Comparison of ENCODE assay signal across 25 cellular contexts in the genomic region with DNA sequence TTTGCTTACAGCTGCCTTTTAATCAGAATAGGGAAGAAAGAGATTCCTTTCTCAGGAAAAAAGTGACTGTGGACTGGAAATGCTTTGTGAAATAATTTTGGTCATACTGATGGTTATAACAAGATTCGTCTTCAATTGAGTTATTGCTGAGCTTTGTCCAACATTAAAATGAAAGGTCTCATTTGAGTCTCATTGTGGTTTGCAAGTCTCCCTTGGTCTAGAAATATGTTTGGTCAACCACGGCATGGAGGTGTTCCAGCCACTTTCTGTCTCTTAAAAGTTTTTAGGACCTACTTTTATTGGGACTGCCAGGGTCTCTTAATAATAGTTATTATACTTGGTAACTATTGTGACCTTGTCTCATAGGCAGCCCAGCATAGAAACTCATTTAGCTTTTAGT. TPM values are rescaled to one million over a fixed set of nuclear protein-coding genes. Genes with fewer than 3 reads are reported as not detected.
DNase-seq lines count a peak whose midpoint lies in the region; ATAC-seq and TF ChIP-seq lines count a peak whose summit lies in the region.
"Had no signal": no experiment of that assay in that cellular context is flagged by ENCODE, and none has a peak within 500 bp of the region (broad histone marks: within the 10 kb centered on the region; RNA-seq: fewer than 3 reads in every experiment).

No MANE protein-coding gene starts in this region.

- H3K27ac ChIP-seq in PC-3 (ENCODE audit: low read length) (peak overlapping the region; percentile 2; the same call in 1 of the 2 replicates), tibial artery (peak overlapping the region; percentile 30 to 44)
- H3K27ac ChIP-seq: SJSA1, suprapubic skin had no signal

- H3K4me1 ChIP-seq in PC-3 (ENCODE audit: insufficient read depth, low read length) (peaks cover 86% of the 10 kb centered on the region), tibial artery (peaks cover 0 to 90% (median 55%) of the 10 kb centered on the region in 4 donors)

- peaks cover 74% of the 10 kb centered on the region for H4K20me1 ChIP-seq in PC-3 (ENCODE audit: low read length)

- no peak overlapping the region for H3K4me2 ChIP-seq in PC-3 (ENCODE audit: low read length)

- H3K36me3 ChIP-seq in PC-3 (ENCODE audit: low read depth, low read length) (no peaks in the 10 kb centered on the region; the same call in 1 of the 2 replicates), tibial artery (no peaks in the 10 kb centered on the region)
- H3K36me3 ChIP-seq: suprapubic skin had no signal

- no peak for DNase-seq in PC-3
- DNase-seq in MCF 10A (ENCODE audit: unreplicated experiment), result no peak
- DNase-seq in mesothelial cell of epicardium (ENCODE audit: low spot score in 2 of 2, unreplicated experiment in 2 of 2), result no peak
- no peak for DNase-seq in tibial artery
- DNase-seq in UCSD-AML1 (lab: John Stamatoyannopoulos, UW; ENCODE audit: unreplicated experiment), result no peak
- DNase-seq: activated CD4-positive, alpha-beta T cell treated with anti-CD3 and anti-CD28 coated beads for 4 hours; activated gamma-delta T cell treated with Interleukin-2 at 50 U/mL for 16 hours; activated T-cell treated with anti-CD3 and anti-CD28 coated beads, Interleukin-2, amount 50 U/mL, for 24 hours; glutamatergic neuron; HFFc6; kidney glomerular epithelial cell; MM.1S; NCI-H1417 treated with DMSO at 0.1 percent for 48 hours; NCI-H510A; NK-92 treated with Interleukin-12 subunit alpha and Interleukin-12 subunit beta, amount 100 ng/mL, for 24 hours; T-helper 1 cell had no signal

- H3K9me3 Mint-ChIP-seq in MCF 10A (ENCODE audit: unreplicated experiment) (no peaks in the 10 kb centered on the region), mesothelial cell of epicardium (no peaks in the 10 kb centered on the region)
- H3K9me3 Mint-ChIP-seq: activated T-cell treated with anti-CD3 and anti-CD28 coated beads, Interleukin-2, amount 50 U/mL, for 24 hours; CD14-positive monocyte; HFFc6 had no signal

- H3K4me3 Mint-ChIP-seq in MCF 10A (ENCODE audit: unreplicated experiment) (no peak overlapping the region), mesothelial cell of epicardium (no peak overlapping the region)
- H3K4me3 Mint-ChIP-seq: activated T-cell treated with anti-CD3 and anti-CD28 coated beads, Interleukin-2, amount 50 U/mL, for 24 hours; CD14-positive monocyte; HFFc6 had no signal

- no peak overlapping the region for H2AFZ ChIP-seq in PC-3 (ENCODE audit: low read length)

- H3K9ac ChIP-seq in PC-3 (ENCODE audit: low read length), result no peak overlapping the region

- peak overlapping the region; percentile 75 for H3K27ac Mint-ChIP-seq in MCF 10A (ENCODE audit: low read depth, unreplicated experiment)
- peak overlapping the region; percentile 56 for H3K27ac Mint-ChIP-seq in mesothelial cell of epicardium
- H3K27ac Mint-ChIP-seq: CD14-positive monocyte, HFFc6 had no signal

- POLR2A ChIA-PET in PC-3 (lab: Charles Lee; ENCODE audit: unreplicated experiment) (interaction anchor here (0.7 to 1.1 kb wide), 2 partner anchors 13 to 87 kb away, joined by 7 to 28 read pairs; no protein-coding TSS in a partner anchor), MCF 10A (lab: Yijun Ruan, JAX) (interaction anchor here (0.5 to 2.8 kb wide), 9 partner anchors 10 to 266 kb away, joined by 3 to 14 read pairs (median 6); a partner anchor contains a TSS)

- H3K36me3 Mint-ChIP-seq in MCF 10A (ENCODE audit: insufficient read depth, unreplicated experiment), result peaks cover 23% of the 10 kb centered on the region
- no peaks in the 10 kb centered on the region for H3K36me3 Mint-ChIP-seq in mesothelial cell of epicardium

- BruUV-seq in PC-3 (replicated peaks; lab: Mats Ljungman, UMichigan) (no TSS peak), MCF 10A (replicated peaks; lab: Mats Ljungman, UMichigan) (no TSS peak)

- peaks cover 100% of the 10 kb centered on the region for H3K79me2 ChIP-seq in PC-3 (ENCODE audit: low read length)

- H3K4me3 ChIP-seq in PC-3 (ENCODE audit: low read length), result no peak overlapping the region
- H3K4me3 ChIP-seq in tibial artery, result no peak overlapping the region
- H3K4me3 ChIP-seq: coronary artery, lung, SJSA1, suprapubic skin had no signal

- H3K27me3 Mint-ChIP-seq in MCF 10A (ENCODE audit: insufficient read depth, unreplicated experiment) (no peaks in the 10 kb centered on the region), mesothelial cell of epicardium (ENCODE audit: low read depth) (no peaks in the 10 kb centered on the region)
- H3K27me3 Mint-ChIP-seq: activated T-cell treated with anti-CD3 and anti-CD28 coated beads, Interleukin-2, amount 50 U/mL, for 24 hours; progenitor cell of endocrine pancreas had no signal

- intact Hi-C loops in PC-3 (cut with micrococcal nuclease) (no loop called here), MCF 10A (cut with micrococcal nuclease) (no loop called here), tibial artery (cut with DNase I; ENCODE audit: low total_unique reads) (no loop called here)

- peaks cover 58% of the 10 kb centered on the region for H3K4me1 Mint-ChIP-seq in MCF 10A (ENCODE audit: insufficient read depth, unreplicated experiment)
- peaks cover 39% of the 10 kb centered on the region for H3K4me1 Mint-ChIP-seq in mesothelial cell of epicardium

- no peaks in the 10 kb centered on the region for H3K9me2 ChIP-seq in PC-3 (replicated peaks; ENCODE audit: low read length)

- CTCF ChIA-PET in PC-3 (lab: Charles Lee), result interaction anchor here (1.1 kb wide), 1 partner anchor 19 kb away, joined by 3 read pairs; no protein-coding TSS in a partner anchor
- CTCF ChIA-PET in MCF 10A (lab: Yijun Ruan, JAX), result interaction anchor here (0.5 to 2.3 kb wide), 10 partner anchors 11 to 151 kb away, joined by 3 to 12 read pairs (median 3); no protein-coding TSS in a partner anchor

- TF ChIP-seq CTCF in PC-3 (conservative IDR thresholded peaks at IDR 0.05; ENCODE audit: low read depth, low read length) (no peak), MCF 10A (IDR thresholded peaks at IDR 0.05; ENCODE audit: unreplicated experiment) (no peak), mesothelial cell of epicardium (IDR thresholded peaks at IDR 0.05; ENCODE audit: unreplicated experiment) (no peak), tibial artery (IDR thresholded peaks at IDR 0.05) (no peak)

- H3K9me3 ChIP-seq in PC-3 (ENCODE audit: low read length), result no peaks in the 10 kb centered on the region
- H3K9me3 ChIP-seq in tibial artery, result no peaks in the 10 kb centered on the region
- H3K9me3 ChIP-seq: SJSA1, suprapubic skin had no signal

- ATAC-seq in PC-3 (no peak), GM21447 (IDR thresholded peaks at IDR 0.05; ENCODE audit: unreplicated experiment) (no peak), GM21367 (IDR thresholded peaks at IDR 0.05; ENCODE audit: unreplicated experiment) (no peak), HG03565 (IDR thresholded peaks at IDR 0.05; ENCODE audit: unreplicated experiment) (no peak)

- no peaks in the 10 kb centered on the region for H3F3A ChIP-seq in PC-3 (ENCODE audit: low read length, unreplicated experiment)

- no peaks in the 10 kb centered on the region for H3K27me3 ChIP-seq in PC-3 (ENCODE audit: low read length)
- no peaks in the 10 kb centered on the region for H3K27me3 ChIP-seq in tibial artery
- H3K27me3 ChIP-seq: SJSA1, suprapubic skin had no signal

RNA-seq across cellular contexts. Expression of a gene that starts 15.3 kb away (rescaled TPM):
- total RNA-seq in PC-3 (2014; rRNA removed) (505 and 546 TPM in 2 replicates), MCF 10A (2022) (580 and 593 TPM in 2 replicates), mesothelial cell of epicardium (173 to 190 TPM (median 177 TPM) in 3 replicates)
